Comparison of ENCODE assay signal across 35 cellular contexts in the genomic region with DNA sequence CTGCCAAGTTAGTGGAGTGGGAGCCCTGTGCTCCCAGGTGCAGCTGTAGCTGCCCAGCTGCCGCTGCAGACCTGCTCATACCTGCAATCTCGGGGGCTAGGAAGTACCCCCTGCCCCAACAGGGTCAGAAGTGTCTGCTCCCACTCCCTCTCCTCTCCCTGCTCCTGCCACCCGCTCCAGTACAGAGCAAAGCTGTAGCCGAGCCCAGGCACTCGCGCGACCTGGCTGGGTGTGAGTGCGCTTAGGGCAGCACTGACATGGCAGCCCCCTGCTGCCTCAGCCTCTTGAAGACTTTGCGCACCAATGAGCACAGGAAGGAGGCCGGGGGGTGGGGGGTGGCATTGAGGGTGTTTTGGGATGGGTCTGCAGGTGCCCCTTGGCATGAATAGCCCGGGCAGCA.
"Had no signal": no experiment of that assay in that cellular context is flagged by ENCODE, and none has a peak within 500 bp of the region (broad histone marks: within the 10 kb centered on the region; RNA-seq: fewer than 3 reads in every experiment).

No MANE protein-coding gene starts in this region.

- H3K4me1 Mint-ChIP-seq: activated CD4-positive, alpha-beta memory T cell treated with anti-CD3 and anti-CD28 coated beads, Interleukin-2, amount 10 ng/mL, durations not matched to agents 7 days and 5 days; activated CD4-positive, alpha-beta T cell treated with anti-CD3 and anti-CD28 coated beads for 36 hours; activated CD4-positive, alpha-beta T cell treated with anti-CD3 and anti-CD28 coated beads, Interleukin-2, amount 10 ng/mL, durations not matched to agents 7 days and 5 days; activated CD8-positive, alpha-beta memory T cell treated with anti-CD3 and anti-CD28 coated beads, Interleukin-2, amount 10 ng/mL, durations not matched to agents 7 days and 5 days; activated naive CD4-positive, alpha-beta T cell treated with anti-CD3 and anti-CD28 coated beads, Interleukin-2, amount 10 ng/mL, durations not matched to agents 7 days and 5 days; activated naive CD4-positive, alpha-beta T cell treated with anti-CD3 and anti-CD28 coated beads, Interleukin-2, amount 50 U/mL, for 24 hours; activated naive CD8-positive, alpha-beta T cell treated with anti-CD3 and anti-CD28 coated beads, Interleukin-2, amount 10 ng/mL, durations not matched to agents 7 days and 5 days; activated naive CD8-positive, alpha-beta T cell treated with anti-CD3 and anti-CD28 coated beads, Interleukin-2, amount 50 U/mL, for 24 hours; T-cell; T-helper 17 cell; WTC11 had no signal

- H3K27me3 Mint-ChIP-seq: activated CD4-positive, alpha-beta memory T cell treated with anti-CD3 and anti-CD28 coated beads, Interleukin-2, amount 10 ng/mL, durations not matched to agents 7 days and 5 days; activated CD4-positive, alpha-beta T cell treated with anti-CD3 and anti-CD28 coated beads for 36 hours; activated CD4-positive, alpha-beta T cell treated with anti-CD3 and anti-CD28 coated beads, Interleukin-2, amount 10 ng/mL, durations not matched to agents 7 days and 5 days; activated CD8-positive, alpha-beta memory T cell treated with anti-CD3 and anti-CD28 coated beads, Interleukin-2, amount 10 ng/mL, durations not matched to agents 7 days and 5 days; activated naive CD4-positive, alpha-beta T cell treated with anti-CD3 and anti-CD28 coated beads, Interleukin-2, amount 10 ng/mL, durations not matched to agents 7 days and 5 days; activated naive CD4-positive, alpha-beta T cell treated with anti-CD3 and anti-CD28 coated beads, Interleukin-2, amount 50 U/mL, for 24 hours; activated naive CD8-positive, alpha-beta T cell; activated naive CD8-positive, alpha-beta T cell treated with anti-CD3 and anti-CD28 coated beads, Interleukin-2, amount 10 ng/mL, durations not matched to agents 7 days and 5 days; activated naive CD8-positive, alpha-beta T cell treated with anti-CD3 and anti-CD28 coated beads, Interleukin-2, amount 50 U/mL, for 24 hours; activated T-cell treated with anti-CD3 and anti-CD28 coated beads, Interleukin-2, amount 50 U/mL, for 24 hours; T-cell; T-helper 17 cell had no signal

- H3K27ac ChIP-seq: body of pancreas, brain microvascular endothelial cell, breast epithelium, WERI-Rb-1 had no signal

- H3K4me3 Mint-ChIP-seq: activated CD4-positive, alpha-beta memory T cell treated with anti-CD3 and anti-CD28 coated beads, Interleukin-2, amount 10 ng/mL, durations not matched to agents 7 days and 5 days; activated CD4-positive, alpha-beta T cell treated with anti-CD3 and anti-CD28 coated beads for 36 hours; activated CD4-positive, alpha-beta T cell treated with anti-CD3 and anti-CD28 coated beads, Interleukin-2, amount 10 ng/mL, durations not matched to agents 7 days and 5 days; activated CD8-positive, alpha-beta memory T cell treated with anti-CD3 and anti-CD28 coated beads, Interleukin-2, amount 10 ng/mL, durations not matched to agents 7 days and 5 days; activated CD8-positive, alpha-beta T cell treated with anti-CD3 and anti-CD28 coated beads, Interleukin-2, amount 10 ng/mL, durations not matched to agents 7 days and 5 days; activated naive CD4-positive, alpha-beta T cell treated with anti-CD3 and anti-CD28 coated beads, Interleukin-2, amount 10 ng/mL, durations not matched to agents 7 days and 5 days; activated naive CD4-positive, alpha-beta T cell treated with anti-CD3 and anti-CD28 coated beads, Interleukin-2, amount 50 U/mL, for 24 hours; activated naive CD8-positive, alpha-beta T cell; activated naive CD8-positive, alpha-beta T cell treated with anti-CD3 and anti-CD28 coated beads, Interleukin-2, amount 10 ng/mL, durations not matched to agents 7 days and 5 days; activated naive CD8-positive, alpha-beta T cell treated with anti-CD3 and anti-CD28 coated beads, Interleukin-2, amount 50 U/mL, for 24 hours; activated T-cell treated with anti-CD3 and anti-CD28 coated beads, Interleukin-2, amount 50 U/mL, for 24 hours; T-cell; T-helper 17 cell; T-helper 2 cell treated with Interferon-gamma antibody and Interleukin-4, amounts not matched to agents 5 μg/mL and 100 μg/mL, for 36 hours; WTC11 had no signal

- H3K27ac Mint-ChIP-seq: activated CD4-positive, alpha-beta memory T cell treated with anti-CD3 and anti-CD28 coated beads, Interleukin-2, amount 10 ng/mL, durations not matched to agents 7 days and 5 days; activated CD4-positive, alpha-beta T cell treated with anti-CD3 and anti-CD28 coated beads for 36 hours; activated CD4-positive, alpha-beta T cell treated with anti-CD3 and anti-CD28 coated beads, Interleukin-2, amount 10 ng/mL, durations not matched to agents 7 days and 5 days; activated CD8-positive, alpha-beta memory T cell treated with anti-CD3 and anti-CD28 coated beads, Interleukin-2, amount 10 ng/mL, durations not matched to agents 7 days and 5 days; activated CD8-positive, alpha-beta T cell treated with anti-CD3 and anti-CD28 coated beads, Interleukin-2, amount 10 ng/mL, durations not matched to agents 7 days and 5 days; activated naive CD4-positive, alpha-beta T cell treated with anti-CD3 and anti-CD28 coated beads, Interleukin-2, amount 10 ng/mL, durations not matched to agents 7 days and 5 days; activated naive CD4-positive, alpha-beta T cell treated with anti-CD3 and anti-CD28 coated beads, Interleukin-2, amount 50 U/mL, for 24 hours; activated naive CD8-positive, alpha-beta T cell; activated naive CD8-positive, alpha-beta T cell treated with anti-CD3 and anti-CD28 coated beads, Interleukin-2, amount 10 ng/mL, durations not matched to agents 7 days and 5 days; activated naive CD8-positive, alpha-beta T cell treated with anti-CD3 and anti-CD28 coated beads, Interleukin-2, amount 50 U/mL, for 24 hours; activated T-cell treated with anti-CD3 and anti-CD28 coated beads, Interleukin-2, amount 50 U/mL, for 24 hours; activated T-helper 2 cell treated with anti-CD3 and anti-CD28 coated beads, Interferon-gamma antibody, Interleukin-2, Interleukin-4, amounts not matched to agents 10 μg/mL and 5 μg/mL and 100 μg/mL, durations not matched to agents 14 hours and 24 hours and 36 hours; T-cell; T-helper 17 cell; T-helper 2 cell treated with Interferon-gamma antibody and Interleukin-4, amounts not matched to agents 5 μg/mL and 100 μg/mL, for 36 hours; WTC11 had no signal

- H3K4me1 ChIP-seq: body of pancreas, breast epithelium had no signal

- H3K9me3 ChIP-seq: body of pancreas had no signal

- H3K36me3 ChIP-seq: brain microvascular endothelial cell, breast epithelium, WERI-Rb-1 had no signal

- H3K4me3 ChIP-seq: body of pancreas, breast epithelium had no signal

- ATAC-seq: activated CD4-positive, alpha-beta T cell treated with anti-CD3 and anti-CD28 coated beads for 36 hours; activated CD4-positive, CD25-positive, alpha-beta regulatory T cell treated with anti-CD3 and anti-CD28 coated beads, Interleukin-2, amount 50 U/mL, for 24 hours; activated CD8-positive, alpha-beta memory T cell treated with anti-CD3 and anti-CD28 coated beads, Interleukin-2, amount 10 ng/mL, durations not matched to agents 7 days and 5 days; activated CD8-positive, alpha-beta T cell treated with anti-CD3 and anti-CD28 coated beads, Interleukin-2, amount 10 ng/mL, durations not matched to agents 7 days and 5 days; activated naive CD8-positive, alpha-beta T cell treated with anti-CD3 and anti-CD28 coated beads, Interleukin-2, amount 50 U/mL, for 24 hours; body of pancreas; T-cell; T-helper 17 cell; WTC11 had no signal

- H3K36me3 Mint-ChIP-seq: activated CD8-positive, alpha-beta memory T cell treated with anti-CD3 and anti-CD28 coated beads, Interleukin-2, amount 10 ng/mL, durations not matched to agents 7 days and 5 days; activated naive CD4-positive, alpha-beta T cell treated with anti-CD3 and anti-CD28 coated beads, Interleukin-2, amount 10 ng/mL, durations not matched to agents 7 days and 5 days; activated naive CD4-positive, alpha-beta T cell treated with anti-CD3 and anti-CD28 coated beads, Interleukin-2, amount 50 U/mL, for 24 hours; activated naive CD8-positive, alpha-beta T cell; activated naive CD8-positive, alpha-beta T cell treated with anti-CD3 and anti-CD28 coated beads, Interleukin-2, amount 10 ng/mL, durations not matched to agents 7 days and 5 days; T-cell had no signal

- DNase-seq: activated CD4-positive, alpha-beta memory T cell treated with anti-CD3 and anti-CD28 coated beads, Interleukin-2, amount 10 ng/mL, durations not matched to agents 7 days and 5 days; activated CD4-positive, alpha-beta T cell treated with anti-CD3 and anti-CD28 coated beads for 1 hour; activated CD4-positive, alpha-beta T cell treated with anti-CD3 and anti-CD28 coated beads for 36 hours; activated CD4-positive, alpha-beta T cell treated with anti-CD3 and anti-CD28 coated beads for 48 hours; activated CD4-positive, alpha-beta T cell treated with anti-CD3 and anti-CD28 coated beads, Interleukin-2, amount 10 ng/mL, durations not matched to agents 7 days and 5 days; activated CD4-positive, alpha-beta T cell treated with anti-CD3 and anti-CD28 coated beads, Interleukin-2, amount 50 U/mL, for 48 hours; activated CD4-positive, CD25-positive, alpha-beta regulatory T cell; activated CD8-positive, alpha-beta memory T cell treated with anti-CD3 and anti-CD28 coated beads for 24 hours; activated CD8-positive, alpha-beta memory T cell treated with anti-CD3 and anti-CD28 coated beads, Interleukin-2, amount 10 ng/mL, durations not matched to agents 7 days and 5 days; activated CD8-positive, alpha-beta memory T cell treated with anti-CD3 and anti-CD28 coated beads, Interleukin-2, amount 50 U/mL, for 48 hours; activated CD8-positive, alpha-beta T cell treated with anti-CD3 and anti-CD28 coated beads, Interleukin-2, amount 10 ng/mL, durations not matched to agents 7 days and 5 days; activated effector memory CD4-positive, alpha-beta T cell treated with Interleukin-2 at 50 U/mL for 16 hours; activated gamma-delta T cell; activated naive CD4-positive, alpha-beta T cell treated with anti-CD3 and anti-CD28 coated beads, Interleukin-2, amount 10 ng/mL, durations not matched to agents 7 days and 5 days; activated naive CD4-positive, alpha-beta T cell treated with Interleukin-2 at 50 U/mL for 16 hours; activated naive CD8-positive, alpha-beta T cell treated with anti-CD3 and anti-CD28 coated beads, Interleukin-2, amount 10 ng/mL, durations not matched to agents 7 days and 5 days; activated naive CD8-positive, alpha-beta T cell treated with anti-CD3 and anti-CD28 coated beads, Interleukin-2, amount 50 U/mL, for 24 hours; activated T-cell treated with anti-CD3 and anti-CD28 coated beads, Interleukin-2, amount 50 U/mL, for 24 hours; activated T-cell treated with anti-CD3 and anti-CD28 coated beads, Interleukin-2, amount 50 U/mL, for 48 hours; amygdala; anterior cingulate cortex; body of pancreas; brain microvascular endothelial cell; central memory CD4-positive, alpha-beta T cell; T-cell; T-helper 17 cell; T-helper 9 cell; WERI-Rb-1 had no signal

- H3K27me3 ChIP-seq: body of pancreas, brain microvascular endothelial cell, breast epithelium had no signal
